In the genomic region with DNA sequence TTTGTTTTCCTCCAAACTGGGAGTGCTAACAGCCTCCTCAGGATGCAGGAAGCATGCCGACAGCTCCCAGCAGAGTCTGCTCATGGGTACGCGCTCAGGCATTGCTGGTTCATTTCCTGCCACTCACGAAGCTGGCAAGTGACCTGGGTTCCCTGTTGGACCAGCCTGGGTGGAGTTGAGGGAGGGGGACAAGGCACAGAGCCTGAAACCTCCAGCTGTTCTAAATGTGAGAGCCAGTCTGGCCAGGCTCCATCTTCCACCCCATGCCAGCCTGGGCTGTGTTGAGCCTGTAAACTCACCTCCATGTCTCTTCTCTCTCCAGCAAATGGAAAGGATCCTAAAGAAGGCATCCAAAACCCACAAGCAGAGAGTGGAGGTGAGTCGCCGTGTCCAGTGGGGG, we compare ENCODE assay signal across 1 cellular context.
A peak's percentile ranks its signal among the peaks of the same experiment; 100 is the strongest.
TF ChIP-seq lines count a peak whose summit lies in the region.

No MANE protein-coding gene starts in this region.

TF ChIP-seq in K562, 482 proteins besides CTCF, POLR2A, EP300 and RAD21:
- no peak for TF ChIP-seq RFX5 (IDR thresholded peaks at IDR 0.05; ENCODE audit: low read depth, low read length)
- no peak for TF ChIP-seq ZNF592 (IDR thresholded peaks at IDR 0.05)
- peak; percentile 37; the same call in 1 of the 2 replicates for TF ChIP-seq RBFOX2 (IDR thresholded peaks at IDR 0.05; ENCODE audit: low read depth, low read length)
